Comparison of ENCODE assay signal across 8 cellular contexts in genomic region chr6:154276810-154277577, GRCh38.
DNase-seq lines count a peak whose midpoint lies in the region; ATAC-seq and TF ChIP-seq lines count a peak whose summit lies in the region.

No MANE protein-coding gene starts in this region.

- no peaks in the 10 kb centered on the region for H4K20me1 ChIP-seq in osteoblast (ENCODE audit: insufficient read depth, low read length)

- H3K9me3 ChIP-seq in SJSA1 (replicated peaks) (no peaks in the 10 kb centered on the region), osteoblast (ENCODE audit: low read depth, low read length) (no peaks in the 10 kb centered on the region)

- peak; percentile 65 for DNase-seq in NOMO-1 treated with DMSO at 0.1 percent for 48 hours (lab: John Stamatoyannopoulos, UW; ENCODE audit: unreplicated experiment)
- DNase-seq in NOMO-1 treated with dmso at 0.1 percent for 144 hours (lab: John Stamatoyannopoulos, UW; ENCODE audit: unreplicated experiment), result no peak
- DNase-seq in SJSA1 (ENCODE audit: low read depth in 1 of 2, low spot score in 2 of 2), result peak in 1 of 2 experiments; percentile 45
- no peak for DNase-seq in endothelial cell (ENCODE audit: low spot score)
- DNase-seq in osteoblast (ENCODE audit: insufficient read length, low spot score, missing footprints), result peak; percentile 64

- H3K36me3 ChIP-seq in SJSA1 (no peaks in the 10 kb centered on the region), osteoblast (ENCODE audit: insufficient read depth, low read length) (no peaks in the 10 kb centered on the region)

- no peaks in the 10 kb centered on the region for H3K36me3 Mint-ChIP-seq in endothelial cell (ENCODE audit: low read depth, unreplicated experiment)

- H3K27ac ChIP-seq in SJSA1 (no peak overlapping the region), osteoblast (ENCODE audit: low read depth, low read length) (no peak overlapping the region)

- H3K4me1 ChIP-seq in SJSA1 (replicated peaks) (peaks cover 11% of the 10 kb centered on the region; the same call in 1 of the 2 replicates), osteoblast (ENCODE audit: insufficient read depth, low read length) (no peaks in the 10 kb centered on the region)

- peak; percentile 68 for TF ChIP-seq CTCF in LNCAP (IDR thresholded peaks at IDR 0.05)
- peak; percentile 27 for TF ChIP-seq CTCF in endothelial cell (IDR thresholded peaks at IDR 0.05; ENCODE audit: unreplicated experiment)
- TF ChIP-seq CTCF in osteoblast (IDR thresholded peaks at IDR 0.05; ENCODE audit: extremely low read depth, low read depth, low read length), result peak; percentile 57

- H3K4me3 ChIP-seq in SJSA1 (peak overlapping the region; percentile 13), osteoblast (ENCODE audit: insufficient read depth, low read length) (peak overlapping the region; percentile 60)

- H2AFZ ChIP-seq in osteoblast (ENCODE audit: low read length), result peak overlapping the region; percentile 82

- H3K4me2 ChIP-seq in osteoblast (ENCODE audit: insufficient read depth, low read length), result peak overlapping the region; percentile 87

- H3K27ac Mint-ChIP-seq in endothelial cell (ENCODE audit: unreplicated experiment), result peak overlapping the region; percentile 74

- H3K4me3 Mint-ChIP-seq in endothelial cell (ENCODE audit: unreplicated experiment), result no peak overlapping the region

- H3K79me2 ChIP-seq in osteoblast (ENCODE audit: insufficient read depth, low read length), result no peaks in the 10 kb centered on the region

- peaks cover 11% of the 10 kb centered on the region for H3K4me1 Mint-ChIP-seq in endothelial cell (ENCODE audit: unreplicated experiment)

- peaks cover 1% of the 10 kb centered on the region for H3K27me3 Mint-ChIP-seq in endothelial cell (ENCODE audit: unreplicated experiment)

- H3K9me3 Mint-ChIP-seq in endothelial cell (ENCODE audit: unreplicated experiment), result no peaks in the 10 kb centered on the region

- ATAC-seq in GM21529 (IDR thresholded peaks at IDR 0.05; ENCODE audit: unreplicated experiment) (peak; percentile 77), GM21447 (IDR thresholded peaks at IDR 0.05; ENCODE audit: unreplicated experiment) (no peak)

- H3K27me3 ChIP-seq in SJSA1 (replicated peaks) (no peaks in the 10 kb centered on the region), osteoblast (ENCODE audit: insufficient read depth, low read length) (no peaks in the 10 kb centered on the region)

Comparison
In these comparisons a context has a peak if more than half of its experiments do, and no peak if none do; other contexts are left out.
1. DNase-seq: peak in NOMO-1 treated with DMSO at 0.1 percent for 48 hours (single experiment) and osteoblast (single experiment); none in NOMO-1 treated with dmso at 0.1 percent for 144 hours (single experiment) and endothelial cell (single experiment).
2. Peak in every context shown above with its lines, with median percentiles within 50 percentile points of each other: CTCF ChIP-seq.